ENCODE assay signal across 20 cellular contexts in genomic region chr7:81919494-81919893, GRCh38.
DNase-seq lines count a peak whose midpoint lies in the region; FAIRE-seq and TF ChIP-seq lines count a peak whose summit lies in the region.
"Had no signal": no experiment of that assay in that cellular context is flagged by ENCODE, and none has a peak within 500 bp of the region (broad histone marks: within the 10 kb centered on the region; RNA-seq: fewer than 3 reads in every experiment).

No MANE protein-coding gene starts in this region.

- no peak overlapping the region for H2BK15ac ChIP-seq in mesenchymal stem cell (ENCODE audit: low read depth, poor library complexity, severe bottlenecking)

- H3K36me3 ChIP-seq in mesenchymal stem cell (ENCODE audit: control insufficient read depth in 1 of 2, insufficient read depth in 2 of 2, low read depth in 1 of 2, low read length in 2 of 2), result no peaks in the 10 kb centered on the region
- H3K36me3 ChIP-seq in trophoblast cell (ENCODE audit: control insufficient read depth in 1 of 2, insufficient read depth in 2 of 2, low read length in 2 of 2), result no peaks in the 10 kb centered on the region
- H3K36me3 ChIP-seq: HAP-1 had no signal

- H3K4ac ChIP-seq in mesenchymal stem cell (ENCODE audit: low read depth in 1 of 2, low read length in 2 of 2) (no peak overlapping the region), trophoblast cell (ENCODE audit: low read depth, low read length) (no peak overlapping the region)

- no peak overlapping the region for H2BK5ac ChIP-seq in mesenchymal stem cell (ENCODE audit: low read depth, low read length, poor library complexity, severe bottlenecking)
- H2BK5ac ChIP-seq in trophoblast cell (ENCODE audit: low read depth, low read length, poor library complexity), result no peak overlapping the region

- no peak overlapping the region for H3K27ac Mint-ChIP-seq in HFFc6
- H3K27ac Mint-ChIP-seq: CD4-positive, alpha-beta T cell had no signal

- H3K4me3 ChIP-seq in mesenchymal stem cell (ENCODE audit: insufficient read depth in 1 of 2, low read depth in 1 of 2, low read length in 2 of 2), result no peak overlapping the region
- H3K4me3 ChIP-seq in trophoblast cell (ENCODE audit: low read depth, low read length), result peak overlapping the region; percentile 0
- H3K4me3 ChIP-seq: GM23248, HAP-1 had no signal

- DNase-seq in RPMI8226 (peak; percentile 9), mesenchymal stem cell (no peak), trophoblast cell (no peak), urothelium cell line (ENCODE audit: low spot score) (no peak), NCI-H2029 treated with DMSO at 0.1 percent for 48 hours (lab: John Stamatoyannopoulos, UW) (no peak), HFFc6 (no peak), NCI-H446 (lab: John Stamatoyannopoulos, UW) (no peak)
- DNase-seq: ACHN; AML-193; Caco-2; CD4-positive, alpha-beta T cell; GM23248 had no signal

- H4K8ac ChIP-seq in mesenchymal stem cell (ENCODE audit: low read length) (peak overlapping the region; percentile 75), trophoblast cell (ENCODE audit: low read depth, low read length) (no peak overlapping the region)

- no peak for TF ChIP-seq CTCF in HFFc6 (IDR thresholded peaks at IDR 0.05)

- H3K4me3 Mint-ChIP-seq in HFFc6, result no peak overlapping the region
- H3K4me3 Mint-ChIP-seq: CD4-positive, alpha-beta T cell had no signal

- no peaks in the 10 kb centered on the region for H3K27me3 ChIP-seq in mesenchymal stem cell (ENCODE audit: control insufficient read depth in 1 of 2, insufficient read depth in 1 of 2, low read length in 2 of 2)
- H3K27me3 ChIP-seq in trophoblast cell (ENCODE audit: insufficient read depth, low read length), result no peaks in the 10 kb centered on the region

- no peak overlapping the region for H3K23ac ChIP-seq in mesenchymal stem cell (ENCODE audit: low read length in 2 of 2)
- H3K23ac ChIP-seq in trophoblast cell (ENCODE audit: low read length), result no peak overlapping the region

- no peaks in the 10 kb centered on the region for H3K36me3 Mint-ChIP-seq in HFFc6 (ENCODE audit: low read depth)

- no peak overlapping the region for H3K9ac ChIP-seq in mesenchymal stem cell (ENCODE audit: low read length)
- no peak overlapping the region for H3K9ac ChIP-seq in trophoblast cell (ENCODE audit: low read length)
- H3K9ac ChIP-seq: GM23248 had no signal

- H3K4me2 ChIP-seq in mesenchymal stem cell (ENCODE audit: low read length, poor library complexity, severe bottlenecking) (no peak overlapping the region), trophoblast cell (ENCODE audit: low read length) (no peak overlapping the region)

- H2AFZ ChIP-seq in mesenchymal stem cell (ENCODE audit: low read depth, low read length) (no peak overlapping the region), trophoblast cell (ENCODE audit: insufficient read depth, low read length, poor library complexity) (no peak overlapping the region)
- H2AFZ ChIP-seq: GM23248 had no signal

- H3K9me3 ChIP-seq in mesenchymal stem cell (ENCODE audit: control insufficient read depth, low read length) (peaks cover 30% of the 10 kb centered on the region), trophoblast cell (ENCODE audit: insufficient read depth, low read depth, low read length) (no peaks in the 10 kb centered on the region)
- H3K9me3 ChIP-seq: Caco-2, HAP-1 had no signal

- 97% methylated on average over 3 of the region's 3 CpGs for WGBS in mesenchymal stem cell
- WGBS in trophoblast cell (ENCODE audit: extremely low coverage, insufficient coverage, insufficient read length), result no CpG with 5 or more reads among the region's 3 CpGs

- peak overlapping the region; percentile 18 for H4K91ac ChIP-seq in mesenchymal stem cell (ENCODE audit: low read length)
- H4K91ac ChIP-seq in trophoblast cell (ENCODE audit: low read depth, low read length), result no peak overlapping the region

- no peaks in the 10 kb centered on the region for H3K79me1 ChIP-seq in mesenchymal stem cell (replicated peaks; ENCODE audit: low read length, poor library complexity, severe bottlenecking)
- no peaks in the 10 kb centered on the region for H3K79me1 ChIP-seq in trophoblast cell (ENCODE audit: low read length)

- no peaks in the 10 kb centered on the region for H3K27me3 Mint-ChIP-seq in HFFc6 (ENCODE audit: insufficient read depth)
- H3K27me3 Mint-ChIP-seq: CD4-positive, alpha-beta T cell had no signal

- peaks cover 3% of the 10 kb centered on the region; the same call in 1 of the 2 replicates for H3K9me3 Mint-ChIP-seq in HFFc6

- peak overlapping the region; percentile 43 for H4K12ac ChIP-seq in trophoblast cell (ENCODE audit: low read depth, low read length)

- H3K14ac ChIP-seq in mesenchymal stem cell (ENCODE audit: low read length in 2 of 2), result no peak overlapping the region
- H3K14ac ChIP-seq in trophoblast cell (ENCODE audit: low read length), result no peak overlapping the region

- H3K27ac ChIP-seq in mesenchymal stem cell (ENCODE audit: low read length, poor library complexity, severe bottlenecking) (no peak overlapping the region), trophoblast cell (ENCODE audit: low read depth, low read length) (no peak overlapping the region)
- H3K27ac ChIP-seq: C4-2B, GM23248, HL-60 had no signal

- no peaks in the 10 kb centered on the region for H3K79me2 ChIP-seq in trophoblast cell (ENCODE audit: control insufficient read depth, insufficient read depth, low read length, poor library complexity)

- no peak overlapping the region for H2BK120ac ChIP-seq in mesenchymal stem cell (ENCODE audit: low read depth, low read length)
- H2BK120ac ChIP-seq in trophoblast cell (ENCODE audit: insufficient read depth, low read length, poor library complexity), result no peak overlapping the region

- H3K4me1 ChIP-seq in mesenchymal stem cell (ENCODE audit: control insufficient read depth, insufficient read depth, low read depth, low read length), result no peaks in the 10 kb centered on the region
- H3K4me1 ChIP-seq in trophoblast cell (ENCODE audit: control insufficient read depth in 1 of 2, insufficient read depth in 2 of 2, low read length in 2 of 2), result no peaks in the 10 kb centered on the region
- H3K4me1 ChIP-seq: Caco-2 had no signal

- H2BK12ac ChIP-seq in mesenchymal stem cell (ENCODE audit: low read length in 2 of 2) (no peak overlapping the region), trophoblast cell (ENCODE audit: low read length) (no peak overlapping the region)

- FAIRE-seq in urothelium cell line (lab: Jason Lieb, UNC), result peak; percentile 48
- FAIRE-seq: A204.1, D721Med, G401.6, GM12891, GM19239 had no signal

- H3K18ac ChIP-seq in mesenchymal stem cell (ENCODE audit: low read depth in 1 of 2, low read length in 2 of 2) (no peak overlapping the region), trophoblast cell (ENCODE audit: low read length) (no peak overlapping the region)

- no peak overlapping the region for H2AK5ac ChIP-seq in mesenchymal stem cell (ENCODE audit: low read length, severe bottlenecking)
- H2AK5ac ChIP-seq in trophoblast cell (ENCODE audit: low read length), result no peak overlapping the region

- H3K4me1 Mint-ChIP-seq in HFFc6 (ENCODE audit: low read depth), result no peaks in the 10 kb centered on the region
